25 cellular contexts compared by ENCODE assay signal in the genomic region with DNA sequence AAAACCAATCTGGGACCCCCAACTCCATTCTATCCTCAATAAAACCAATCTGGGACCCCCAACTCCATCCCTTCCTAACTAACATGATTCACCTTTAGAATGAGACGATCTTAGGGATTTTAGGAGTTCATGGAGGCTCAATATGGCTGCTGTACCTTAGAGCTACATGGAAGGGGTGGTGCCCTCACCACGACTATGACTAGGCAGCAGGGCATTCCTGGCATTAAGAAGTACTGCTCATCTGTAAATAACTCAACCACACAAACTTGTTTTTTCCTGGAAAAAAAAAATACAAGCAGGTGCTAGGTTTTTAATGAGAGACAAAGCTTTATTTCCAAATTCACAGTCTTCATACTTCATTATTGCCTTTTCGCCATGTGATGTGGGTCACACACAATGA.
"Had no signal": no experiment of that assay in that cellular context is flagged by ENCODE, and none has a peak within 500 bp of the region (broad histone marks: within the 10 kb centered on the region; RNA-seq: fewer than 3 reads in every experiment).

No MANE protein-coding gene starts in this region.

- H3K4me3 ChIP-seq: dorsolateral prefrontal cortex, esophagus squamous epithelium, lung, prostate gland, right lobe of liver, spleen, tibial artery, upper lobe of left lung, uterus had no signal

- H3K9me3 ChIP-seq: esophagus squamous epithelium, prostate gland, right lobe of liver, tibial artery, upper lobe of left lung, uterus had no signal

- H3K9ac ChIP-seq: parathyroid adenoma had no signal

- H3K27ac ChIP-seq: coronary artery, dorsolateral prefrontal cortex, esophagus squamous epithelium, parathyroid adenoma, prostate gland, right lobe of liver, spleen, tibial artery, upper lobe of left lung, uterus had no signal

- ATAC-seq: left colon; left ventricle myocardium superior; naive thymus-derived CD4-positive, alpha-beta T cell; right lobe of liver; stimulated activated memory B cell treated with anti-CD40 and anti-IgM and Interleukin-4, amounts not matched to agents 10 μg/mL and 1 μg/mL and 100 μg/mL, for 72 hours had no signal

- DNase-seq: dorsolateral prefrontal cortex; effector CD8-positive, alpha-beta T cell; esophagus squamous epithelium; foreskin fibroblast; immature natural killer cell; left colon; left ventricle myocardium superior; mesendoderm; naive thymus-derived CD4-positive, alpha-beta T cell; retina; right lobe of liver; spleen; stimulated activated CD4-positive, alpha-beta T cell treated with anti-CD3 and anti-CD28 coated beads, Interleukin-15, amount 100 ng/mL, for 24 hours; stimulated activated CD4-positive, alpha-beta T cell treated with anti-CD3 and anti-CD28 coated beads, Interleukin-1b, Interleukin-23, amount 100 ng/mL, for 48 hours; stimulated activated CD4-positive, alpha-beta T cell treated with anti-CD3 and anti-CD28 coated beads, Interleukin-4, amount 100 ng/mL, for 24 hours; tibial artery; uterus had no signal

- H3K36me3 ChIP-seq: esophagus squamous epithelium, prostate gland, right lobe of liver, spleen, tibial artery, upper lobe of left lung, uterus had no signal

- H3K4me1 ChIP-seq: esophagus squamous epithelium, parathyroid adenoma, prostate gland, right lobe of liver, spleen, upper lobe of left lung, uterus had no signal

- FAIRE-seq: endometrium, kidney had no signal

- H3K27me3 ChIP-seq: esophagus squamous epithelium, right lobe of liver, spleen, tibial artery, upper lobe of left lung, uterus had no signal

- H3K79me2 ChIP-seq: parathyroid adenoma had no signal

- H2AFZ ChIP-seq: parathyroid adenoma had no signal
